In the genomic region with DNA sequence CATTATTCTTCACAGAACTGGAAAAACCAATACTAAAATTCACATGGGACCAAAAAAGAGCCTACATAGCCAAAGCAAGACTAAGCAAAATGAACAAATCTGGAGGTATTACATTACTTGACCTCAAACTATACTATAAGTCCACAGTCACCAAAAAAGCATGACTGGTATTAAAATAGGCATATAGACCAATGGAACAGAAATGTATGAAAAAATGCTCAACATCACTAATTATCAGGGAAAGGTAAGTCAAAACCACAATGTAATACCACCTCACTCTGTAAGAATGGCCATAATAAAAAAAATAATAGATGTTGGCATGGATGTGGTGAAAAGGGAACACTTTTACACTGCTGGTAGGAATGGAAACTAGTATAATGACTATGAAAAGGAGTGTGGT, we compare ENCODE assay signal across 25 cellular contexts.
"Had no signal": no experiment of that assay in that cellular context is flagged by ENCODE, and none has a peak within 500 bp of the region (broad histone marks: within the 10 kb centered on the region; RNA-seq: fewer than 3 reads in every experiment).

No MANE protein-coding gene starts in this region.

- H3K27ac Mint-ChIP-seq: activated CD4-positive, alpha-beta memory T cell treated with anti-CD3 and anti-CD28 coated beads for 36 hours; activated CD4-positive, alpha-beta T cell treated with anti-CD3 and anti-CD28 coated beads for 36 hours; activated CD4-positive, alpha-beta T cell treated with anti-CD3 and anti-CD28 coated beads, Interleukin-2, amount 10 ng/mL, durations not matched to agents 24 days and 14 days; activated CD8-positive, alpha-beta memory T cell treated with anti-CD3 and anti-CD28 coated beads, Interleukin-2, amount 10 ng/mL, durations not matched to agents 7 days and 5 days; activated CD8-positive, alpha-beta T cell treated with anti-CD3 and anti-CD28 coated beads, Interleukin-2, amount 10 ng/mL, durations not matched to agents 7 days and 5 days; activated naive CD4-positive, alpha-beta T cell treated with anti-CD3 and anti-CD28 coated beads, Interleukin-2, amount 10 ng/mL, durations not matched to agents 7 days and 5 days; activated naive CD4-positive, alpha-beta T cell treated with anti-CD3 and anti-CD28 coated beads, Interleukin-2, amount 50 U/mL, for 72 hours; activated naive CD8-positive, alpha-beta T cell treated with anti-CD3 and anti-CD28 coated beads, Interleukin-2, amount 10 ng/mL, durations not matched to agents 7 days and 5 days; activated T-helper 1 cell treated with anti-CD3 and anti-CD28 coated beads, Interleukin-12 subunit alpha, Interleukin-12 subunit beta, Interleukin-2, Interleukin-4 antibody, amounts not matched to agents 30 ng/mL and 10 ng/mL and 1 ng/mL, durations not matched to agents 14 hours and 24 hours and 36 hours; activated T-helper 2 cell treated with anti-CD3 and anti-CD28 coated beads, Interferon-gamma antibody, Interleukin-2, Interleukin-4, amounts not matched to agents 10 μg/mL and 5 μg/mL and 100 μg/mL, durations not matched to agents 14 hours and 24 hours and 36 hours had no signal

- H3K36me3 ChIP-seq: ascending aorta, brain microvascular endothelial cell, colonic mucosa had no signal

- H3K4me1 Mint-ChIP-seq: activated CD4-positive, alpha-beta T cell treated with anti-CD3 and anti-CD28 coated beads for 36 hours; activated CD4-positive, alpha-beta T cell treated with anti-CD3 and anti-CD28 coated beads, Interleukin-2, amount 10 ng/mL, durations not matched to agents 24 days and 14 days; activated CD8-positive, alpha-beta memory T cell treated with anti-CD3 and anti-CD28 coated beads, Interleukin-2, amount 10 ng/mL, durations not matched to agents 7 days and 5 days; activated naive CD4-positive, alpha-beta T cell treated with anti-CD3 and anti-CD28 coated beads, Interleukin-2, amount 10 ng/mL, durations not matched to agents 7 days and 5 days; activated naive CD8-positive, alpha-beta T cell treated with anti-CD3 and anti-CD28 coated beads, Interleukin-2, amount 10 ng/mL, durations not matched to agents 7 days and 5 days had no signal

- H3K27me3 Mint-ChIP-seq: activated CD4-positive, alpha-beta memory T cell treated with anti-CD3 and anti-CD28 coated beads for 36 hours; activated CD4-positive, alpha-beta T cell treated with anti-CD3 and anti-CD28 coated beads for 36 hours; activated CD4-positive, alpha-beta T cell treated with anti-CD3 and anti-CD28 coated beads, Interleukin-2, amount 10 ng/mL, durations not matched to agents 24 days and 14 days; activated CD8-positive, alpha-beta memory T cell treated with anti-CD3 and anti-CD28 coated beads, Interleukin-2, amount 10 ng/mL, durations not matched to agents 7 days and 5 days; activated naive CD4-positive, alpha-beta T cell treated with anti-CD3 and anti-CD28 coated beads, Interleukin-2, amount 10 ng/mL, durations not matched to agents 7 days and 5 days; activated naive CD8-positive, alpha-beta T cell treated with anti-CD3 and anti-CD28 coated beads, Interleukin-2, amount 10 ng/mL, durations not matched to agents 7 days and 5 days had no signal

- H3K9me3 Mint-ChIP-seq: activated CD4-positive, alpha-beta T cell treated with anti-CD3 and anti-CD28 coated beads, Interleukin-2, amount 10 ng/mL, durations not matched to agents 24 days and 14 days had no signal

- H3K4me3 ChIP-seq: ascending aorta, colonic mucosa had no signal

- DNase-seq: activated CD4-positive, alpha-beta memory T cell treated with anti-CD3 and anti-CD28 coated beads for 36 hours; activated CD4-positive, alpha-beta T cell treated with anti-CD3 and anti-CD28 coated beads for 36 hours; activated CD4-positive, alpha-beta T cell treated with anti-CD3 and anti-CD28 coated beads, Interleukin-2, amount 10 ng/mL, durations not matched to agents 24 days and 14 days; activated CD4-positive, CD25-positive, alpha-beta regulatory T cell; activated CD4-positive, CD25-positive, alpha-beta regulatory T cell treated with anti-CD3 and anti-CD28 coated beads, Interleukin-2, amount 50 U/mL, for 72 hours; activated CD8-positive, alpha-beta memory T cell treated with anti-CD3 and anti-CD28 coated beads, Interleukin-2, amount 10 ng/mL, durations not matched to agents 7 days and 5 days; activated CD8-positive, alpha-beta memory T cell treated with anti-CD3 and anti-CD28 coated beads, Interleukin-2, amount 50 U/mL, for 4 hours; activated CD8-positive, alpha-beta T cell treated with anti-CD3 and anti-CD28 coated beads, Interleukin-2, amount 10 ng/mL, durations not matched to agents 7 days and 5 days; activated effector memory CD4-positive, alpha-beta T cell treated with anti-CD3 and anti-CD28 coated beads, Interleukin-2, amount 50 U/mL, for 16 hours; activated naive CD4-positive, alpha-beta T cell treated with anti-CD3 and anti-CD28 coated beads, Interleukin-2, amount 10 ng/mL, durations not matched to agents 7 days and 5 days; activated naive CD8-positive, alpha-beta T cell treated with anti-CD3 and anti-CD28 coated beads, Interleukin-2, amount 10 ng/mL, durations not matched to agents 7 days and 5 days; activated T-cell treated with anti-CD3 and anti-CD28 coated beads, Interleukin-2, amount 50 U/mL, for 1 hour; activated T-cell treated with anti-CD3 and anti-CD28 coated beads, Interleukin-2, amount 50 U/mL, for 48 hours; brain microvascular endothelial cell; caudate nucleus; cerebellar nuclear complex; colonic mucosa; effector CD8-positive, alpha-beta T cell; foreskin fibroblast; head of caudate nucleus; T-helper 2 cell had no signal

- H3K4me1 ChIP-seq: ascending aorta, colonic mucosa had no signal

- H3K36me3 Mint-ChIP-seq: activated CD4-positive, alpha-beta memory T cell treated with anti-CD3 and anti-CD28 coated beads for 36 hours; activated CD8-positive, alpha-beta memory T cell treated with anti-CD3 and anti-CD28 coated beads, Interleukin-2, amount 10 ng/mL, durations not matched to agents 7 days and 5 days; activated naive CD4-positive, alpha-beta T cell treated with anti-CD3 and anti-CD28 coated beads, Interleukin-2, amount 10 ng/mL, durations not matched to agents 7 days and 5 days; activated naive CD4-positive, alpha-beta T cell treated with anti-CD3 and anti-CD28 coated beads, Interleukin-2, amount 50 U/mL, for 72 hours; activated naive CD8-positive, alpha-beta T cell treated with anti-CD3 and anti-CD28 coated beads, Interleukin-2, amount 10 ng/mL, durations not matched to agents 7 days and 5 days had no signal

- H3K27me3 ChIP-seq: ascending aorta, brain microvascular endothelial cell, colonic mucosa had no signal

- H3K4me3 Mint-ChIP-seq: activated CD4-positive, alpha-beta memory T cell treated with anti-CD3 and anti-CD28 coated beads for 36 hours; activated CD4-positive, alpha-beta T cell treated with anti-CD3 and anti-CD28 coated beads for 36 hours; activated CD4-positive, alpha-beta T cell treated with anti-CD3 and anti-CD28 coated beads, Interleukin-2, amount 10 ng/mL, durations not matched to agents 24 days and 14 days; activated CD8-positive, alpha-beta memory T cell treated with anti-CD3 and anti-CD28 coated beads, Interleukin-2, amount 10 ng/mL, durations not matched to agents 7 days and 5 days; activated CD8-positive, alpha-beta T cell treated with anti-CD3 and anti-CD28 coated beads, Interleukin-2, amount 10 ng/mL, durations not matched to agents 7 days and 5 days; activated naive CD4-positive, alpha-beta T cell treated with anti-CD3 and anti-CD28 coated beads, Interleukin-2, amount 10 ng/mL, durations not matched to agents 7 days and 5 days; activated naive CD8-positive, alpha-beta T cell treated with anti-CD3 and anti-CD28 coated beads, Interleukin-2, amount 10 ng/mL, durations not matched to agents 7 days and 5 days; activated T-helper 1 cell treated with anti-CD3 and anti-CD28 coated beads, Interleukin-12 subunit alpha, Interleukin-12 subunit beta, Interleukin-2, Interleukin-4 antibody, amounts not matched to agents 30 ng/mL and 10 ng/mL and 1 ng/mL, durations not matched to agents 14 hours and 24 hours and 36 hours had no signal

- H3K27ac ChIP-seq: ascending aorta, brain microvascular endothelial cell, colonic mucosa had no signal

- H3K9me3 ChIP-seq: ascending aorta, colonic mucosa had no signal
